7 cellular contexts compared by ENCODE assay signal in the genomic region with DNA sequence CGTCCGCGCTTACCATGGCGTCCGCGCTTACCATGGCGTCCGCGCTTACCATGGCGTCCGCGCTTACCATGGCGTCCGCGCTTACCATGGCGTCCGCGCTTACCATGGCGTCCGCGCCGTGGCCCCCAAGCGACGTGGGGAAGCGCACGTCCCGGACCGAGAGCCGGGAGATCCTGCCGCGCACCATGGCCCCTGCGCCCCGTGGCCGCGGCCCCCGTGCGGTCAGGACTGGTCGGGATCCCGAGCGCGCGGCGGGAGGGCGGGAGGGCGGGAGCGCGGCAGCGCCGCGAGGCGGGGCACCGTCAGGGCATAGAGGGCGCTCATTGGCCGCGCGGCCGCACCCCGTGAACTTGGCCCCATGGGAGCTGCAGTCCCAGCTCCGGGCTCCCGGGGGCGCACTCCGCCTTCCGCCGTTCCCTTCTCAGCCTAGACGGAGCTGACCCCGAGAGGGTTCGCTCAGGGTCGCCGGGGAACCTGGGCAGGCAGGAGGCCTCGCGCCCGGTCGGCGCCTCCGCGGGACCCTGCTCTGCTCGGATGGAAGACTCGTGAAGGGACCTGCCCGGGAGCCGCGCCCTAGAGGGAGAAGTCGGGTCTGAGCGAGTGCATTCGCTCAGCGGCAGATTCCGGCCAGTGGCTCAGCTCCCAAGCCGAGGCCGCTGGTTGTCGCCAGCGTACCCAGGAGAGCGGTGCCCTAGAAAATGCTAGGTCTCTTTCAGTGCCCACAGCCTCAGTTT. TPM values are rescaled to one million over a fixed set of nuclear protein-coding genes. Genes with fewer than 3 reads are reported as not detected.
DNase-seq lines count a peak whose midpoint lies in the region; ATAC-seq and TF ChIP-seq lines count a peak whose summit lies in the region.

A gene with protein sequence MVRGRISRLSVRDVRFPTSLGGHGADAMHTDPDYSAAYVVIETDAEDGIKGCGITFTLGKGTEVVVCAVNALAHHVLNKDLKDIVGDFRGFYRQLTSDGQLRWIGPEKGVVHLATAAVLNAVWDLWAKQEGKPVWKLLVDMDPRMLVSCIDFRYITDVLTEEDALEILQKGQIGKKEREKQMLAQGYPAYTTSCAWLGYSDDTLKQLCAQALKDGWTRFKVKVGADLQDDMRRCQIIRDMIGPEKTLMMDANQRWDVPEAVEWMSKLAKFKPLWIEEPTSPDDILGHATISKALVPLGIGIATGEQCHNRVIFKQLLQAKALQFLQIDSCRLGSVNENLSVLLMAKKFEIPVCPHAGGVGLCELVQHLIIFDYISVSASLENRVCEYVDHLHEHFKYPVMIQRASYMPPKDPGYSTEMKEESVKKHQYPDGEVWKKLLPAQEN (minus strand): TSS at position 230 of the 734 bp plus-strand sequence. CDS start 43 bp downstream, at position 187.

- H3K27ac Mint-ChIP-seq in activated B cell treated with CpG ODN at 0.5 μM for 24 hours = peak within 1 kb of the TSS; percentile 13

- DNase-seq in GM13977 (ENCODE audit: low spot score) (peak; percentile 93), NCI-H146 (lab: John Stamatoyannopoulos, UW) (peak; percentile 98), activated B cell treated with CpG ODN at 0.5 μM for 24 hours (peak; percentile 62), caudate nucleus (lab: John Stamatoyannopoulos, UW) (peak in 55 of 61 donors; percentile 9 to 87 (median 59)), inferior parietal cortex (ENCODE audit: extremely low spot score) (peak; percentile 36)
- DNase-seq in stimulated activated CD4-positive, alpha-beta T cell treated with anti-CD3 and anti-CD28 coated beads, Interleukin-12 subunit alpha, Interleukin-12 subunit beta, amount 100 ng/mL, for 24 hours (ENCODE audit: low read depth in 2 of 2) = peak; percentile 76 to 85

- intact Hi-C loops in activated B cell treated with CpG ODN at 0.5 μM for 24 hours (cut with micrococcal nuclease) = loop anchor here (2.0 kb wide), 2 partner anchors 100 to 444 kb away; a partner anchor contains a TSS

- H3K36me3 Mint-ChIP-seq in activated B cell treated with CpG ODN at 0.5 μM for 24 hours (ENCODE audit: low read depth) = peaks cover 3% of the 10 kb centered on the region

- CTCF ChIA-PET in activated B cell treated with CpG ODN at 0.5 μM for 24 hours (lab: Charles Lee) = no interaction called here

- H3K4me3 Mint-ChIP-seq in activated B cell treated with CpG ODN at 0.5 μM for 24 hours = peak within 1 kb of the TSS; percentile 84

- H3K27me3 Mint-ChIP-seq in activated B cell treated with CpG ODN at 0.5 μM for 24 hours = peaks cover 4% of the 10 kb centered on the region

- ATAC-seq in HG02623 (IDR thresholded peaks at IDR 0.05; ENCODE audit: unreplicated experiment) (peak; percentile 86), activated B cell treated with CpG ODN at 0.5 μM for 24 hours (ENCODE audit: low read depth) (peak; percentile 91)

- H3K27ac ChIP-seq in caudate nucleus (ENCODE audit: low read depth, low read length) = peak within 1 kb of the TSS; percentile 67

- POLR2A ChIA-PET in activated B cell treated with CpG ODN at 0.5 μM for 24 hours (lab: Charles Lee) = interaction anchor here (1.2 kb wide), 1 partner anchor 54 kb away, joined by 3 read pairs; no protein-coding TSS in a partner anchor

- no peaks in the 10 kb centered on the region for H3K9me3 Mint-ChIP-seq in activated B cell treated with CpG ODN at 0.5 μM for 24 hours

- TF ChIP-seq CTCF in GM13977 (IDR thresholded peaks at IDR 0.05; ENCODE audit: extremely low read depth, insufficient read depth, missing control alignments) (peak; percentile 88), activated B cell treated with CpG ODN at 0.5 μM for 24 hours (IDR thresholded peaks at IDR 0.05) (no peak)

- in situ Hi-C loops in GM13977 (cut with MboI; ENCODE audit: low pct_unique_long_range_greater_than_20kb, low sequenced_read_pairs, unreplicated experiment) = no loop called here

- H3K4me1 Mint-ChIP-seq in activated B cell treated with CpG ODN at 0.5 μM for 24 hours = peaks cover 7% of the 10 kb centered on the region

RNA-seq across cellular contexts. Expression of the gene that starts here (rescaled TPM):
- 21.3 and 23.8 TPM in 2 replicates for total RNA-seq in activated B cell treated with CpG ODN at 0.5 μM for 24 hours

Comparison
In these comparisons a context has a peak if more than half of its experiments do, and no peak if none do; other contexts are left out.
1. Peak in every context shown above with its lines: DNase-seq, ATAC-seq and H3K27ac ChIP-seq.
2. DNase-seq: peak in every context shown above with its lines; median percentile 98 in NCI-H146; 93 in GM13977; 80 in stimulated activated CD4-positive, alpha-beta T cell treated with anti-CD3 and anti-CD28 coated beads, Interleukin-12 subunit alpha, Interleukin-12 subunit beta, amount 100 ng/mL, for 24 hours; 62 in activated B cell treated with CpG ODN at 0.5 μM for 24 hours; 59 in caudate nucleus; 36 in inferior parietal cortex.